14 cellular contexts compared by ENCODE assay signal in genomic region chr14:55721353-55721752, GRCh38.
DNase-seq lines count a peak whose midpoint lies in the region; ATAC-seq, FAIRE-seq and TF ChIP-seq lines count a peak whose summit lies in the region.
"Had no signal": no experiment of that assay in that cellular context is flagged by ENCODE, and none has a peak within 500 bp of the region (broad histone marks: within the 10 kb centered on the region; RNA-seq: fewer than 3 reads in every experiment).

No MANE protein-coding gene starts in this region.

- no peaks in the 10 kb centered on the region for H3K27me3 ChIP-seq in bronchial epithelial cell (ENCODE audit: control insufficient read depth, insufficient read depth, low read length)
- H3K27me3 ChIP-seq: sigmoid colon had no signal

- DNase-seq in DMS79 treated with DMSO at 0.1 percent for 48 hours (lab: John Stamatoyannopoulos, UW) = peak; percentile 85
- peak; percentile 96 for DNase-seq in LHCN-M2 (ENCODE audit: low read depth)
- DNase-seq in bronchial epithelial cell (ENCODE audit: low read depth) = peak; percentile 96
- peak; percentile 95 for DNase-seq in non-pigmented ciliary epithelial cell (ENCODE audit: low read depth)
- DNase-seq in NCI-H1930 (lab: John Stamatoyannopoulos, UW) = no peak
- DNase-seq in NCI-H510A (lab: John Stamatoyannopoulos, UW) = no peak
- DNase-seq: activated CD8-positive, alpha-beta memory T cell treated with anti-CD3 and anti-CD28 coated beads for 24 hours; sigmoid colon had no signal

- ATAC-seq in GM19351 (IDR thresholded peaks at IDR 0.05; ENCODE audit: unreplicated experiment) (no peak), GM21367 (IDR thresholded peaks at IDR 0.05; ENCODE audit: unreplicated experiment) (no peak)
- ATAC-seq: GM12878; GM23338; Panc1; stimulated activated memory B cell treated with anti-CD40 and anti-IgM and Interleukin-4, amounts not matched to agents 10 μg/mL and 1 μg/mL and 100 μg/mL, for 72 hours had no signal

- no peaks in the 10 kb centered on the region for H3K36me3 ChIP-seq in bronchial epithelial cell (ENCODE audit: control insufficient read depth, insufficient read depth, low read length)
- H3K36me3 ChIP-seq: sigmoid colon had no signal

- peak; percentile 13 for TF ChIP-seq CTCF in bronchial epithelial cell (IDR thresholded peaks at IDR 0.05; ENCODE audit: insufficient read depth, low read length, severe bottlenecking)

- FAIRE-seq in bronchial epithelial cell (lab: Jason Lieb, UNC) = no peak
- FAIRE-seq: GM12878 had no signal

- no peak overlapping the region for H3K4me3 ChIP-seq in bronchial epithelial cell (ENCODE audit: low read depth, low read length)
- H3K4me3 ChIP-seq: GM12878, GM23338, sigmoid colon had no signal

Comparison
In these comparisons a context has a peak if more than half of its experiments do, and no peak if none do; other contexts are left out.
1. DNase-seq: peak in DMS79 treated with DMSO at 0.1 percent for 48 hours (single experiment), LHCN-M2 (single experiment), bronchial epithelial cell (single experiment) and non-pigmented ciliary epithelial cell (single experiment); none in NCI-H1930 (0 of 2) and NCI-H510A (single experiment).